Comparison of ENCODE assay signal across 21 cellular contexts in genomic region chr3:172277151-172277652, GRCh38.
"Had no signal": no experiment of that assay in that cellular context is flagged by ENCODE, and none has a peak within 500 bp of the region (broad histone marks: within the 10 kb centered on the region; RNA-seq: fewer than 3 reads in every experiment).

No MANE protein-coding gene starts in this region.

- H3K27ac Mint-ChIP-seq: endodermal cell; naive thymus-derived CD4-positive, alpha-beta T cell; nephron progenitor cell; type B pancreatic cell had no signal

- DNase-seq: colonic mucosa; effector CD4-positive, alpha-beta T cell; endodermal cell; heart right ventricle; hypothalamus; kidney glomerular epithelial cell; mesendoderm; naive thymus-derived CD4-positive, alpha-beta T cell; nephron progenitor cell; psoas muscle; retina; sigmoid colon; stimulated activated CD4-positive, alpha-beta T cell treated with anti-CD3 and anti-CD28 coated beads, Interleukin-12 subunit alpha, Interleukin-12 subunit beta, amount 100 ng/mL, for 4 hours; stimulated activated naive CD4-positive, alpha-beta T cell; stomach; substantia nigra had no signal

- H3K4me3 Mint-ChIP-seq: endodermal cell; naive thymus-derived CD4-positive, alpha-beta T cell; nephron progenitor cell; type B pancreatic cell had no signal

- H3K27me3 ChIP-seq: colonic mucosa, heart right ventricle, sigmoid colon, stomach had no signal

- H3K4me3 ChIP-seq: colonic mucosa, heart right ventricle, psoas muscle, sigmoid colon, skin epidermis, stomach had no signal

- H3K27me3 Mint-ChIP-seq: naive thymus-derived CD4-positive, alpha-beta T cell; type B pancreatic cell had no signal

- ATAC-seq: esophagus mucosa; heart right ventricle; naive thymus-derived CD4-positive, alpha-beta T cell; psoas muscle had no signal

- H3K36me3 ChIP-seq: sigmoid colon had no signal

- H3K27ac ChIP-seq: colonic mucosa had no signal

- H3K9me3 ChIP-seq: colonic mucosa, heart right ventricle, psoas muscle, sigmoid colon, stomach had no signal

- H3K4me1 ChIP-seq: colonic mucosa had no signal

- H3K9me3 Mint-ChIP-seq: endodermal cell; naive thymus-derived CD4-positive, alpha-beta T cell; nephron progenitor cell; type B pancreatic cell had no signal

- FAIRE-seq: frontal cortex, urothelium cell line had no signal
